21 cellular contexts compared by ENCODE assay signal in the genomic region with DNA sequence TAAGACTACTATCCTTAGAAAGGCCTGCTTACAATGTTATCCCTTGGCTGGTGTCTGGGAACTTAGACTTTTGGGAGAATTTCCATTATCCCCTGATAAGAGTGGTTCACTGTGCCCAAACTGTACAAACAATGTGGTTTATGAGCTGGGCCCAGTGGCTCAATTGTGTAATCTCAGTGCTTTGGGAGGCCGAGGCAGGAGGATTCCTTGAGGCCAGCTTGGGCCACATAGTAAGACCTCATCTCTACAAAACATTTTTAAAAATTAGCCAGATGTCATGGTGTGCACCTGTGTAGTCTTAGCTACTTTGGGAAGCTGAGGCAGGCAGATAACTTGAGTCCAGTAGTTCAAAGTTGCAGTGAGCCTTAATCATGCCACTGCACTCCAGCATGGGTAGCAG. TPM values are rescaled to one million over a fixed set of nuclear protein-coding genes. Genes with fewer than 3 reads are reported as not detected.
DNase-seq lines count a peak whose midpoint lies in the region; ATAC-seq, FAIRE-seq and TF ChIP-seq lines count a peak whose summit lies in the region.
"Had no signal": no experiment of that assay in that cellular context is flagged by ENCODE, and none has a peak within 500 bp of the region (broad histone marks: within the 10 kb centered on the region; RNA-seq: fewer than 3 reads in every experiment).

No MANE protein-coding gene starts in this region.

- ATAC-seq in HG02571 (IDR thresholded peaks at IDR 0.05; ENCODE audit: unreplicated experiment) (no peak), HG02884 (IDR thresholded peaks at IDR 0.05; ENCODE audit: unreplicated experiment) (no peak), omental fat pad (ENCODE audit: low FRiP score) (no peak)

- no peak overlapping the region for H3K9ac ChIP-seq in trophoblast cell (ENCODE audit: low read length)

- DNase-seq in GM19239 (ENCODE audit: insufficient read length, low spot score) = no peak
- peak; percentile 63 for DNase-seq in OCI-M1 (lab: John Stamatoyannopoulos, UW)
- DNase-seq in trophoblast cell = no peak
- DNase-seq in omental fat pad (ENCODE audit: low spot score) = no peak
- DNase-seq: CD4-positive, alpha-beta T cell; COR-L47; DMS79 treated with DMSO at 0.1 percent for 48 hours; KG1; MV-4-11; NCI-H1105 treated with DMSO at 0.1 percent for 48 hours; NCI-H2081; NCI-H2171; NCI-H345; NCI-H524; NCI-H774; Peyer's patch had no signal

- peak; percentile 14 for FAIRE-seq in GM19239 (lab: Jason Lieb, UNC)
- FAIRE-seq: GM18507, H1 had no signal

- H3K4me1 Mint-ChIP-seq in dendritic cell treated with granulocyte-macrophage colony-stimulating factor and Interleukin-4, amounts not matched to agents 40 ng/mL and 50 ng/mL, for 4 days (ENCODE audit: low read depth) = peaks cover 64% of the 10 kb centered on the region

- no peak overlapping the region for H3K4me2 ChIP-seq in trophoblast cell (ENCODE audit: low read length)

- no peaks in the 10 kb centered on the region for H3K27me3 ChIP-seq in trophoblast cell (ENCODE audit: insufficient read depth, low read length)
- H3K27me3 ChIP-seq: Peyer's patch had no signal

- no peaks in the 10 kb centered on the region for H3K9me3 ChIP-seq in trophoblast cell (ENCODE audit: insufficient read depth, low read depth, low read length)
- H3K9me3 ChIP-seq: Peyer's patch had no signal

- no CpG with 5 or more reads among the region's 1 CpG for WGBS in trophoblast cell (ENCODE audit: extremely low coverage, insufficient coverage, insufficient read length)

- H3K9me3 Mint-ChIP-seq in dendritic cell treated with granulocyte-macrophage colony-stimulating factor and Interleukin-4, amounts not matched to agents 40 ng/mL and 50 ng/mL, for 4 days = peaks cover 4% of the 10 kb centered on the region
- H3K9me3 Mint-ChIP-seq: CD4-positive, alpha-beta T cell had no signal

- no peak overlapping the region for H2AFZ ChIP-seq in trophoblast cell (ENCODE audit: insufficient read depth, low read length, poor library complexity)

- H3K27me3 Mint-ChIP-seq in dendritic cell treated with granulocyte-macrophage colony-stimulating factor and Interleukin-4, amounts not matched to agents 40 ng/mL and 50 ng/mL, for 4 days = no peaks in the 10 kb centered on the region
- H3K27me3 Mint-ChIP-seq: CD4-positive, alpha-beta T cell had no signal

- no peak overlapping the region for H3K27ac ChIP-seq in trophoblast cell (ENCODE audit: low read depth, low read length)

- H3K27ac Mint-ChIP-seq in dendritic cell treated with granulocyte-macrophage colony-stimulating factor and Interleukin-4, amounts not matched to agents 40 ng/mL and 50 ng/mL, for 4 days = peak overlapping the region; percentile 27
- H3K27ac Mint-ChIP-seq: CD4-positive, alpha-beta T cell had no signal

- no peak overlapping the region for H2BK120ac ChIP-seq in trophoblast cell (ENCODE audit: insufficient read depth, low read length, poor library complexity)

- H2AK5ac ChIP-seq in trophoblast cell (ENCODE audit: low read length) = no peak overlapping the region

- intact Hi-C loops in dendritic cell treated with granulocyte-macrophage colony-stimulating factor and Interleukin-4, amounts not matched to agents 40 ng/mL and 50 ng/mL, for 4 days (cut with micrococcal nuclease) = no loop called here

- no peak overlapping the region for H3K23ac ChIP-seq in trophoblast cell (ENCODE audit: low read length)

- H3K4ac ChIP-seq in trophoblast cell (ENCODE audit: low read depth, low read length) = peak overlapping the region; percentile 91

- H4K8ac ChIP-seq in trophoblast cell (ENCODE audit: low read depth, low read length) = no peak overlapping the region

- no peaks in the 10 kb centered on the region for H3K79me1 ChIP-seq in trophoblast cell (ENCODE audit: low read length)

- H3K14ac ChIP-seq in trophoblast cell (ENCODE audit: low read length) = no peak overlapping the region

- peaks cover 15% of the 10 kb centered on the region for H3K79me2 ChIP-seq in trophoblast cell (ENCODE audit: control insufficient read depth, insufficient read depth, low read length, poor library complexity)

- no peak overlapping the region for H2BK5ac ChIP-seq in trophoblast cell (ENCODE audit: low read depth, low read length, poor library complexity)

- no peak overlapping the region for H3K4me3 ChIP-seq in trophoblast cell (ENCODE audit: low read depth, low read length)
- H3K4me3 ChIP-seq: Peyer's patch had no signal

- no peak overlapping the region for H2BK12ac ChIP-seq in trophoblast cell (ENCODE audit: low read length)

- H3K4me3 Mint-ChIP-seq in dendritic cell treated with granulocyte-macrophage colony-stimulating factor and Interleukin-4, amounts not matched to agents 40 ng/mL and 50 ng/mL, for 4 days = peak overlapping the region; percentile 34
- H3K4me3 Mint-ChIP-seq: CD4-positive, alpha-beta T cell had no signal

- peaks cover 45% of the 10 kb centered on the region for H3K36me3 Mint-ChIP-seq in dendritic cell treated with granulocyte-macrophage colony-stimulating factor and Interleukin-4, amounts not matched to agents 40 ng/mL and 50 ng/mL, for 4 days (ENCODE audit: low read depth)

- H3K4me1 ChIP-seq in trophoblast cell (ENCODE audit: control insufficient read depth in 1 of 2, insufficient read depth in 2 of 2, low read length in 2 of 2) = no peaks in the 10 kb centered on the region

- no peak overlapping the region for H4K12ac ChIP-seq in trophoblast cell (ENCODE audit: low read depth, low read length)

- no peak for TF ChIP-seq CTCF in omental fat pad (IDR thresholded peaks at IDR 0.05)

- H4K91ac ChIP-seq in trophoblast cell (ENCODE audit: low read depth, low read length) = no peak overlapping the region

- no peak overlapping the region for H3K18ac ChIP-seq in trophoblast cell (ENCODE audit: low read length)

- H3K36me3 ChIP-seq in trophoblast cell (ENCODE audit: control insufficient read depth in 1 of 2, insufficient read depth in 2 of 2, low read length in 2 of 2) = peaks cover 4 to 5% of the 10 kb centered on the region in 2 experiments

RNA-seq across cellular contexts. Expression of a gene that starts 21.5 kb away (rescaled TPM):
- polyA plus RNA-seq in trophoblast cell (2013) = 105 and 109 TPM in 2 replicates
- total RNA-seq in omental fat pad = 100 to 1,000 TPM; 109 to 219 (median 138) TPM
